ENCODE assay signal across 17 cellular contexts in genomic region chr14:99936056-99936455, GRCh38.
DNase-seq lines count a peak whose midpoint lies in the region; ATAC-seq, FAIRE-seq and TF ChIP-seq lines count a peak whose summit lies in the region.
"Had no signal": no experiment of that assay in that cellular context is flagged by ENCODE, and none has a peak within 500 bp of the region (broad histone marks: within the 10 kb centered on the region; RNA-seq: fewer than 3 reads in every experiment).

No MANE protein-coding gene starts in this region.

- no peak for TF ChIP-seq CTCF in AG10803 (conservative IDR thresholded peaks at IDR 0.05; ENCODE audit: low read length)
- TF ChIP-seq CTCF in IMR-90 (conservative IDR thresholded peaks at IDR 0.05; ENCODE audit: low read depth, low read length): no peak
- no peak for TF ChIP-seq CTCF in bronchial epithelial cell (IDR thresholded peaks at IDR 0.05; ENCODE audit: insufficient read depth, low read length, severe bottlenecking)
- no peak for TF ChIP-seq CTCF in BE2C (IDR thresholded peaks at IDR 0.05; ENCODE audit: low read depth, low read length)

- no peaks in the 10 kb centered on the region for H3K36me3 Mint-ChIP-seq in stimulated activated naive B cell treated with anti-CD40 and anti-IgM and Interleukin-4, amounts not matched to agents 10 μg/mL and 1 μg/mL and 100 μg/mL, for 72 hours
- H3K36me3 Mint-ChIP-seq: CD8-positive, alpha-beta memory T cell had no signal

- no peak overlapping the region for H3K18ac ChIP-seq in IMR-90 (ENCODE audit: low read depth, low read length)

- H3K27ac Mint-ChIP-seq in stimulated activated naive B cell treated with anti-CD40 and anti-IgM and Interleukin-4, amounts not matched to agents 10 μg/mL and 1 μg/mL and 100 μg/mL, for 72 hours: peak overlapping the region; percentile 51
- H3K27ac Mint-ChIP-seq: B cell had no signal

- H3K4me3 Mint-ChIP-seq in stimulated activated naive B cell treated with anti-CD40 and anti-IgM and Interleukin-4, amounts not matched to agents 10 μg/mL and 1 μg/mL and 100 μg/mL, for 72 hours: no peak overlapping the region
- H3K4me3 Mint-ChIP-seq: B cell; CD8-positive, alpha-beta memory T cell had no signal

- no peak overlapping the region for H2AK9ac ChIP-seq in IMR-90 (replicated peaks; ENCODE audit: low read depth, low read length, poor library complexity)

- H4K8ac ChIP-seq in IMR-90 (ENCODE audit: low read depth in 2 of 2, low read length in 2 of 2): no peak overlapping the region

- H2BK20ac ChIP-seq in IMR-90 (ENCODE audit: low read depth, low read length): no peak overlapping the region

- intact Hi-C loops in IMR-90 (cut with micrococcal nuclease): loop anchor here (10.0 kb wide), 1 partner anchor 569 kb away; no protein-coding TSS in a partner anchor

- H3K4me1 ChIP-seq in IMR-90 (ENCODE audit: control insufficient read depth, insufficient read depth, low read length) (peaks cover 3% of the 10 kb centered on the region; the same call in 1 of the 2 replicates), BE2C (no peaks in the 10 kb centered on the region)

- no peak overlapping the region for H3K4ac ChIP-seq in IMR-90 (ENCODE audit: low read depth, low read length)

- H4K20me1 ChIP-seq in IMR-90 (ENCODE audit: insufficient read depth, low read length): no peaks in the 10 kb centered on the region

- no peak overlapping the region for H2BK120ac ChIP-seq in IMR-90 (ENCODE audit: low read depth, low read length)

- no peaks in the 10 kb centered on the region for H3K27me3 ChIP-seq in IMR-90 (ENCODE audit: control insufficient read depth, insufficient read depth, low read length)
- H3K27me3 ChIP-seq in bronchial epithelial cell (ENCODE audit: control insufficient read depth, insufficient read depth, low read length): no peaks in the 10 kb centered on the region
- no peaks in the 10 kb centered on the region for H3K27me3 ChIP-seq in BE2C

- H4K5ac ChIP-seq in IMR-90 (ENCODE audit: low read depth, low read length): no peak overlapping the region

- H3K9me1 ChIP-seq in IMR-90 (ENCODE audit: insufficient read depth, low read length): peaks cover 6% of the 10 kb centered on the region; the same call in 1 of the 2 replicates

- no peak overlapping the region for H2BK15ac ChIP-seq in IMR-90 (ENCODE audit: low read depth, low read length)

- TF ChIP-seq RAD21 in IMR-90 (IDR thresholded peaks at IDR 0.05; ENCODE audit: low read length): no peak

- no peak overlapping the region for H3K56ac ChIP-seq in IMR-90 (ENCODE audit: extremely low read depth, insufficient read depth, low read length)

- H3K36me3 ChIP-seq in IMR-90 (ENCODE audit: control insufficient read depth, insufficient read depth, low read length): peaks cover 37% of the 10 kb centered on the region
- H3K36me3 ChIP-seq in bronchial epithelial cell (ENCODE audit: control insufficient read depth, insufficient read depth, low read length): no peaks in the 10 kb centered on the region
- no peaks in the 10 kb centered on the region for H3K36me3 ChIP-seq in BE2C

- dilution Hi-C loops in IMR-90 (cut with HindIII; ENCODE audit: low sequenced_read_pairs, unreplicated experiment): no loop called here

- H3K9me3 ChIP-seq in IMR-90 (ENCODE audit: control insufficient read depth, insufficient read depth, low read length): no peaks in the 10 kb centered on the region
- no peaks in the 10 kb centered on the region for H3K9me3 ChIP-seq in BE2C

- no peak overlapping the region for H4K91ac ChIP-seq in IMR-90 (ENCODE audit: insufficient read depth, low read depth, low read length)

- no peak overlapping the region for H2AK5ac ChIP-seq in IMR-90 (ENCODE audit: low read depth, low read length)

- H3K4me3 ChIP-seq in AG10803 (ENCODE audit: low read length) (no peak overlapping the region), IMR-90 (ENCODE audit: insufficient read depth, low read depth, low read length) (no peak overlapping the region), bronchial epithelial cell (ENCODE audit: low read depth, low read length) (no peak overlapping the region), BE2C (ENCODE audit: low read depth, low read length) (no peak overlapping the region)

- H3K27me3 Mint-ChIP-seq in stimulated activated naive B cell treated with anti-CD40 and anti-IgM and Interleukin-4, amounts not matched to agents 10 μg/mL and 1 μg/mL and 100 μg/mL, for 72 hours: peaks cover 30 to 59% of the 10 kb centered on the region in 2 donors

- in situ Hi-C loops in IMR-90 (cut with MboI; ENCODE audit: low sequenced_read_pairs): no loop called here

- H3K9me3 Mint-ChIP-seq in stimulated activated naive B cell treated with anti-CD40 and anti-IgM and Interleukin-4, amounts not matched to agents 10 μg/mL and 1 μg/mL and 100 μg/mL, for 72 hours: no peaks in the 10 kb centered on the region
- H3K9me3 Mint-ChIP-seq: CD8-positive, alpha-beta memory T cell had no signal

- no peak overlapping the region for H3K23ac ChIP-seq in IMR-90 (ENCODE audit: low read depth, low read length)

- ATAC-seq in IMR-90 (ENCODE audit: low read depth): peak; percentile 42
- ATAC-seq in stimulated activated naive B cell treated with anti-CD40 and anti-IgM and Interleukin-4, amounts not matched to agents 10 μg/mL and 1 μg/mL and 100 μg/mL, for 72 hours (replicated peaks): no peak

- CTCF ChIA-PET in IMR-90 (lab: Yijun Ruan, JAX): no interaction called here

- BruUV-seq in IMR-90 (replicated peaks; lab: Mats Ljungman, UMichigan): no TSS peak

- POLR2A ChIA-PET in IMR-90 (lab: Charles Lee; ENCODE audit: unreplicated experiment): interaction anchor here (0.6 kb wide), 1 partner anchor 20 kb away, joined by 6 read pairs; no protein-coding TSS in a partner anchor

- H3K14ac ChIP-seq in IMR-90 (replicated peaks; ENCODE audit: low read depth, low read length): no peak overlapping the region

- no peak overlapping the region for H3K9ac ChIP-seq in IMR-90 (ENCODE audit: low read depth, low read length)

- 89% methylated on average over 10 of the region's 16 CpGs; no CpG with 5 or more reads in 1 of the 2 experiments for WGBS in IMR-90 (ENCODE audit: extremely low coverage in 2 of 2, insufficient read length in 1 of 2), 2 experiments

- H2AFZ ChIP-seq in IMR-90 (replicated peaks; ENCODE audit: low read length, poor library complexity): no peak overlapping the region

- FAIRE-seq in bronchial epithelial cell (lab: Jason Lieb, UNC): no peak
- FAIRE-seq: HepG2 had no signal

- H3K27ac ChIP-seq in IMR-90 (ENCODE audit: insufficient read depth, low read length): no peak overlapping the region

- H2BK5ac ChIP-seq in IMR-90 (ENCODE audit: low read depth, low read length, poor library complexity, severe bottlenecking): no peak overlapping the region

- TF ChIP-seq POLR2A in IMR-90 (IDR thresholded peaks at IDR 0.05; ENCODE audit: low read depth, low read length): no peak

- peaks cover 8 to 11% of the 10 kb centered on the region in 2 donors for H3K4me1 Mint-ChIP-seq in stimulated activated naive B cell treated with anti-CD40 and anti-IgM and Interleukin-4, amounts not matched to agents 10 μg/mL and 1 μg/mL and 100 μg/mL, for 72 hours
- H3K4me1 Mint-ChIP-seq: B cell; CD8-positive, alpha-beta memory T cell had no signal

- no peaks in the 10 kb centered on the region for H3K79me1 ChIP-seq in IMR-90 (ENCODE audit: low read depth in 1 of 2, low read length in 2 of 2)

- DNase-seq in AG10803 (ENCODE audit: low read depth): peak; percentile 13
- peak; percentile 64 for DNase-seq in IMR-90
- DNase-seq in bronchial epithelial cell (ENCODE audit: low read depth): peak; percentile 12
- DNase-seq in stimulated activated naive B cell treated with anti-CD40 and anti-IgM and Interleukin-4, amounts not matched to agents 10 μg/mL and 1 μg/mL and 100 μg/mL, for 72 hours: no peak
- DNase-seq in OCI-M2 (lab: John Stamatoyannopoulos, UW; ENCODE audit: unreplicated experiment): no peak
- DNase-seq in BE2C: no peak
- no peak for DNase-seq in stimulated activated CD4-positive, alpha-beta T cell treated with anti-CD3 and anti-CD28 coated beads, Interleukin-2, amount 100 ng/mL, for 24 hours
- DNase-seq: CD8-positive, alpha-beta memory T cell; DND-41; MM.1S; NCI-H1105 treated with DMSO at 0.1 percent for 48 hours; NCI-H1930; NCI-H2171; NCI-H510A treated with DMSO at 0.1 percent for 48 hours; SIG-M5 had no signal

- no peak overlapping the region for H3K4me2 ChIP-seq in IMR-90 (ENCODE audit: low read depth, low read length)

TF ChIP-seq in IMR-90, 13 proteins besides CTCF, POLR2A, EP300 and RAD21:
- TF ChIP-seq, protein P1, sequence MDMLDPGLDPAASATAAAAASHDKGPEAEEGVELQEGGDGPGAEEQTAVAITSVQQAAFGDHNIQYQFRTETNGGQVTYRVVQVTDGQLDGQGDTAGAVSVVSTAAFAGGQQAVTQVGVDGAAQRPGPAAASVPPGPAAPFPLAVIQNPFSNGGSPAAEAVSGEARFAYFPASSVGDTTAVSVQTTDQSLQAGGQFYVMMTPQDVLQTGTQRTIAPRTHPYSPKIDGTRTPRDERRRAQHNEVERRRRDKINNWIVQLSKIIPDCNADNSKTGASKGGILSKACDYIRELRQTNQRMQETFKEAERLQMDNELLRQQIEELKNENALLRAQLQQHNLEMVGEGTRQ (IDR thresholded peaks at IDR 0.05; ENCODE audit: low read depth, low read length): no peak
- TF ChIP-seq RCOR1 (IDR thresholded peaks at IDR 0.05; ENCODE audit: insufficient replicate concordance, low read length): no peak
- no peak for TF ChIP-seq MAFK (IDR thresholded peaks at IDR 0.05; ENCODE audit: low read depth, low read length)
- TF ChIP-seq CHD1 (IDR thresholded peaks at IDR 0.05; ENCODE audit: low read depth, low read length): no peak
- TF ChIP-seq CEBPB (IDR thresholded peaks at IDR 0.05; ENCODE audit: low read depth, low read length): no peak
- TF ChIP-seq SMC3 (IDR thresholded peaks at IDR 0.05; ENCODE audit: low read depth, low read length): no peak
- TF ChIP-seq BHLHE40 (IDR thresholded peaks at IDR 0.05; ENCODE audit: low read depth, low read length): no peak
- no peak for TF ChIP-seq FOS (IDR thresholded peaks at IDR 0.05; ENCODE audit: low read depth, low read length)
- TF ChIP-seq MXI1 (IDR thresholded peaks at IDR 0.05; ENCODE audit: borderline replicate concordance, low read depth, low read length): no peak

Comparison
In these comparisons a context has a peak if more than half of its experiments do, and no peak if none do; other contexts are left out.
1. DNase-seq: peak in AG10803 (single experiment), IMR-90 (single experiment) and bronchial epithelial cell (single experiment); none in stimulated activated naive B cell treated with anti-CD40 and anti-IgM and Interleukin-4, amounts not matched to agents 10 μg/mL and 1 μg/mL and 100 μg/mL, for 72 hours (single experiment), OCI-M2 (single experiment), BE2C (single experiment) and stimulated activated CD4-positive, alpha-beta T cell treated with anti-CD3 and anti-CD28 coated beads, Interleukin-2, amount 100 ng/mL, for 24 hours (0 of 2).